In genomic region chr19:52335768-52336116, GRCh38 we compare ENCODE assay signal across 8 cellular contexts. TPM values are rescaled to one million over a fixed set of nuclear protein-coding genes. Genes with fewer than 3 reads are reported as not detected.
DNase-seq lines count a peak whose midpoint lies in the region; ATAC-seq and TF ChIP-seq lines count a peak whose summit lies in the region.

No MANE protein-coding gene starts in this region.

- peaks cover 6% of the 10 kb centered on the region; the same call in 1 of the 2 replicates for H3K9me3 ChIP-seq in SK-N-SH
- H3K9me3 ChIP-seq in sigmoid colon = peaks cover 13 to 39% (median 26%) of the 10 kb centered on the region in 4 donors

- TF ChIP-seq EP300 in SK-N-SH (IDR thresholded peaks at IDR 0.05; ENCODE audit: borderline replicate concordance in 1 of 2, low read depth in 1 of 2, low read length in 1 of 2) (no peak), sigmoid colon (IDR thresholded peaks at IDR 0.05) (no peak)

- no peak for TF ChIP-seq RAD21 in SK-N-SH (IDR thresholded peaks at IDR 0.05; ENCODE audit: low read length)

- no peaks in the 10 kb centered on the region for H3K9me2 ChIP-seq in SK-N-SH

- no peak for TF ChIP-seq POLR2A in sigmoid colon (IDR thresholded peaks at IDR 0.05)

- H3K27me3 Mint-ChIP-seq in glutamatergic neuron (ENCODE audit: unreplicated experiment) = peaks cover 16% of the 10 kb centered on the region

- H3K27ac ChIP-seq in SK-N-SH (ENCODE audit: low read depth in 2 of 2, low read length in 1 of 2) (no peak overlapping the region), sigmoid colon (peak overlapping the region; percentile 78 to 87 (median 80))

- intact Hi-C loops in sigmoid colon (cut with DNase I) = loop anchor here (1.0 to 5.0 kb wide), 4 partner anchors 33 to 68 kb away; partner anchors contain the start of genes ZNF480, ZNF528, ZNF766 and ZNF880

- DNase-seq in SK-N-SH (no peak), glutamatergic neuron (no peak), sigmoid colon (no peak), COR-L47 (lab: John Stamatoyannopoulos, UW) (no peak), NCI-H82 (lab: John Stamatoyannopoulos, UW) (no peak), GOT3 (lab: John Stamatoyannopoulos, UW) (no peak)

- no peak for TF ChIP-seq CTCF in SK-N-SH (IDR thresholded peaks at IDR 0.05)
- no peak for TF ChIP-seq CTCF in glutamatergic neuron (IDR thresholded peaks at IDR 0.05; ENCODE audit: partially characterized antibody, unreplicated experiment)
- no peak for TF ChIP-seq CTCF in sigmoid colon (IDR thresholded peaks at IDR 0.05)

- peak overlapping the region; percentile 88 for H3K4me2 ChIP-seq in SK-N-SH

- no peaks in the 10 kb centered on the region for H3K27me3 ChIP-seq in SK-N-SH (ENCODE audit: insufficient read depth)
- H3K27me3 ChIP-seq in sigmoid colon = no peaks in the 10 kb centered on the region

- peaks cover 6% of the 10 kb centered on the region; the same call in 1 of the 2 replicates for H3K79me2 ChIP-seq in SK-N-SH (ENCODE audit: insufficient read depth)

- POLR2A ChIA-PET in SK-N-SH (lab: Yijun Ruan, JAX) = interaction anchor here (1.0 to 1.4 kb wide), 3 partner anchors 9 to 63 kb away, joined by 3 to 8 read pairs (median 5); partner anchors contain the start of gene ZNF880

- H3K9ac ChIP-seq in SK-N-SH = no peak overlapping the region

- H3K9me3 Mint-ChIP-seq in glutamatergic neuron (ENCODE audit: unreplicated experiment) = peaks cover 18% of the 10 kb centered on the region

- ATAC-seq in GM18498 (IDR thresholded peaks at IDR 0.05; ENCODE audit: unreplicated experiment) (peak; percentile 34), HG03457 (IDR thresholded peaks at IDR 0.05; ENCODE audit: unreplicated experiment) (no peak)

- H3K36me3 Mint-ChIP-seq in glutamatergic neuron (ENCODE audit: unreplicated experiment) = peaks cover 20% of the 10 kb centered on the region

- H3K4me3 Mint-ChIP-seq in glutamatergic neuron (ENCODE audit: unreplicated experiment) = peak overlapping the region; percentile 99

- H4K20me1 ChIP-seq in SK-N-SH (ENCODE audit: insufficient read depth) = no peaks in the 10 kb centered on the region

- peak overlapping the region; percentile 97 for H3K27ac Mint-ChIP-seq in glutamatergic neuron (ENCODE audit: unreplicated experiment)

- 47% methylated on average over 9 of the region's 9 CpGs for WGBS in SK-N-SH (ENCODE audit: low lambda C conversion rate)
- WGBS in sigmoid colon, 2 donors = 52 to 59% methylated on average over 9 of the region's 9 CpGs

- peak overlapping the region; percentile 99 for H2AFZ ChIP-seq in SK-N-SH (ENCODE audit: low read depth)

- H3K4me3 ChIP-seq in SK-N-SH (ENCODE audit: low read depth in 2 of 2, low read length in 1 of 2) (peak overlapping the region; percentile 92 to 98), sigmoid colon (peak overlapping the region; percentile 58 to 76 (median 68))

- H3F3A ChIP-seq in SK-N-SH (replicated peaks; ENCODE audit: insufficient read depth) = no peaks in the 10 kb centered on the region

- no peaks in the 10 kb centered on the region; a peak in 1 of 4 replicates for H3K4me1 ChIP-seq in SK-N-SH (ENCODE audit: control insufficient read depth in 1 of 2, insufficient read depth in 2 of 2, low read depth in 1 of 2, low read length in 1 of 2)
- peaks cover 0 to 17% (median 7%) of the 10 kb centered on the region in 4 donors for H3K4me1 ChIP-seq in sigmoid colon

- CTCF ChIA-PET in SK-N-SH (lab: Yijun Ruan, JAX) = no interaction called here

- H3K36me3 ChIP-seq in SK-N-SH (replicated peaks in 1 of 2; ENCODE audit: control insufficient read depth in 1 of 2, insufficient read depth in 2 of 2, low read length in 1 of 2) = peaks cover 3 to 4% of the 10 kb centered on the region in 2 experiments
- no peaks in the 10 kb centered on the region for H3K36me3 ChIP-seq in sigmoid colon

- H3K4me1 Mint-ChIP-seq in glutamatergic neuron (ENCODE audit: low read depth, unreplicated experiment) = no peaks in the 10 kb centered on the region

TF ChIP-seq in SK-N-SH, 30 proteins besides CTCF, POLR2A, EP300 and RAD21:
- TF ChIP-seq CHD2 (IDR thresholded peaks at IDR 0.05; ENCODE audit: low read length, partially characterized antibody) = no peak
- TF ChIP-seq SMC3 (IDR thresholded peaks at IDR 0.05; ENCODE audit: low read depth, low read length) = no peak
- no peak for TF ChIP-seq NFIC (IDR thresholded peaks at IDR 0.05; ENCODE audit: borderline replicate concordance)
- no peak for TF ChIP-seq RCOR1 (IDR thresholded peaks at IDR 0.05; ENCODE audit: low read length)
- no peak for TF ChIP-seq ELF1 (IDR thresholded peaks at IDR 0.05)
- TF ChIP-seq RXRA (IDR thresholded peaks at IDR 0.05; ENCODE audit: borderline replicate concordance, low read depth) = no peak
- no peak for TF ChIP-seq USF2 (IDR thresholded peaks at IDR 0.05; ENCODE audit: borderline replicate concordance, low read depth, low read length)
- no peak for TF ChIP-seq GABPA (IDR thresholded peaks at IDR 0.05; ENCODE audit: low read depth)
- TF ChIP-seq YY1 (IDR thresholded peaks at IDR 0.05; ENCODE audit: low read depth) = no peak
- TF ChIP-seq, protein P1, sequence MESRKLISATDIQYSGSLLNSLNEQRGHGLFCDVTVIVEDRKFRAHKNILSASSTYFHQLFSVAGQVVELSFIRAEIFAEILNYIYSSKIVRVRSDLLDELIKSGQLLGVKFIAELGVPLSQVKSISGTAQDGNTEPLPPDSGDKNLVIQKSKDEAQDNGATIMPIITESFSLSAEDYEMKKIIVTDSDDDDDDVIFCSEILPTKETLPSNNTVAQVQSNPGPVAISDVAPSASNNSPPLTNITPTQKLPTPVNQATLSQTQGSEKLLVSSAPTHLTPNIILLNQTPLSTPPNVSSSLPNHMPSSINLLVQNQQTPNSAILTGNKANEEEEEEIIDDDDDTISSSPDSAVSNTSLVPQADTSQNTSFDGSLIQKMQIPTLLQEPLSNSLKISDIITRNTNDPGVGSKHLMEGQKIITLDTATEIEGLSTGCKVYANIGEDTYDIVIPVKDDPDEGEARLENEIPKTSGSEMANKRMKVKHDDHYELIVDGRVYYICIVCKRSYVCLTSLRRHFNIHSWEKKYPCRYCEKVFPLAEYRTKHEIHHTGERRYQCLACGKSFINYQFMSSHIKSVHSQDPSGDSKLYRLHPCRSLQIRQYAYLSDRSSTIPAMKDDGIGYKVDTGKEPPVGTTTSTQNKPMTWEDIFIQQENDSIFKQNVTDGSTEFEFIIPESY (IDR thresholded peaks at IDR 0.05; ENCODE audit: borderline replicate concordance, low read depth) = no peak
- TF ChIP-seq REST (IDR thresholded peaks at IDR 0.05; ENCODE audit: low read depth, low read length) = no peak
- no peak for TF ChIP-seq FOXM1 (IDR thresholded peaks at IDR 0.05; ENCODE audit: low read depth)

RNA-seq across cellular contexts. Expression of gene ZNF610, which starts 0.3 kb away (rescaled TPM):
- polyA plus RNA-seq in SK-N-SH (2012; rRNA removed) (1.9 and 2.9 TPM in 2 replicates), sigmoid colon (1 to 10 TPM in 1 of 3 donors, under 1 TPM in 1, not detected in 1; 0.90 to 1.8 TPM)
- polyA plus RNA-seq in SK-N-SH (2012; cell fraction: cytosol; rRNA removed) = 3.0 and 3.4 TPM in 2 replicates
- 4.9 and 6.6 TPM in 2 replicates for polyA plus RNA-seq in SK-N-SH (2012; cell fraction: nucleus; rRNA removed)
- total RNA-seq in glutamatergic neuron (ENCODE audit: unreplicated experiment) (11.6 TPM), sigmoid colon (1 to 10 TPM; 2.0 to 3.2 (median 2.5) TPM)

RNA-seq across cellular contexts. Expression of gene ZNF880, which starts 34.0 kb away (rescaled TPM):
- polyA plus RNA-seq in SK-N-SH (2012; rRNA removed) (22.6 and 27.8 TPM in 2 replicates), sigmoid colon (10 to 100 TPM in 2 of 3 donors, 1 to 10 TPM in 1; 6.0 to 13.8 (median 12.0) TPM)
- polyA plus RNA-seq in SK-N-SH (2012; cell fraction: cytosol; rRNA removed) = 30.9 and 36.9 TPM in 2 replicates
- polyA plus RNA-seq in SK-N-SH (2012; cell fraction: nucleus; rRNA removed) = 18.2 and 26.0 TPM in 2 replicates
- total RNA-seq in glutamatergic neuron (ENCODE audit: unreplicated experiment) (24.5 TPM), sigmoid colon (10 to 100 TPM; 21.6 to 24.8 (median 23.0) TPM)

RNA-seq across cellular contexts. Expression of gene ZNF480, which starts 38.8 kb away (rescaled TPM):
- polyA plus RNA-seq in SK-N-SH (2012; rRNA removed) = 10.9 and 13.4 TPM in 2 replicates
- polyA plus RNA-seq in SK-N-SH (2012; cell fraction: cytosol; rRNA removed) = 17.8 and 22.7 TPM in 2 replicates
- 4.3 and 5.3 TPM in 2 replicates for polyA plus RNA-seq in SK-N-SH (2012; cell fraction: nucleus; rRNA removed)
- 21.8 TPM for total RNA-seq in glutamatergic neuron (ENCODE audit: unreplicated experiment)
- 10 to 100 TPM in 1 of 4 donors, 1 to 10 TPM in 3; 7.5 to 11.2 (median 8.1) TPM for total RNA-seq in sigmoid colon
- 1 to 10 TPM; 3.5 to 6.0 (median 4.2) TPM for polyA plus RNA-seq in sigmoid colon

Comparison
In these comparisons a context has a peak if more than half of its experiments do, and no peak if none do; other contexts are left out.
1. H3K27ac ChIP-seq: peak in sigmoid colon (4 of 4); none in SK-N-SH (0 of 2).